In the genomic region with DNA sequence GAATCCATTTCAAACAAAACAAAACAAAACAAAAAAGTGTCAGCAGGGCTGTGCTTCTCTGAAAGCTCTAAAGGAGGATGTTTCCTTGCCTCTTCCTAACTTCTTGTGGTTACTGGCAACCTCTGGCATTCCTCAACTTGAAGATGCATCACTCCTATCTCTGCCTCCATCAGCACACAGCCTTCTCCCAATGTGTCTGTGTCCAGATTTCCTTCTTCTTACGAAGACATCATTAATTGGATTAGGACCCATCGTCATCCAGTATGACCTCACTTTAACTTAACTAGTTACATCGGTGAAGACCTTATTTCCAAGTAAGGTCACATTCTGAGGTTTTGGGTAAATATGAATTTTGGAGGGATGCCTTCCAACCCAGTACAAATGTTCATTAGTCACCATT, we compare ENCODE assay signal across 23 cellular contexts. TPM values are rescaled to one million over a fixed set of nuclear protein-coding genes. Genes with fewer than 3 reads are reported as not detected.
DNase-seq lines count a peak whose midpoint lies in the region; TF ChIP-seq lines count a peak whose summit lies in the region.
"Had no signal": no experiment of that assay in that cellular context is flagged by ENCODE, and none has a peak within 500 bp of the region (broad histone marks: within the 10 kb centered on the region; RNA-seq: fewer than 3 reads in every experiment).

No MANE protein-coding gene starts in this region.

- no peaks in the 10 kb centered on the region for H3K36me3 ChIP-seq in Peyer's patch
- H3K36me3 ChIP-seq: breast epithelium, tibial nerve had no signal

- TF ChIP-seq POLR2A in Peyer's patch (IDR thresholded peaks at IDR 0.05), result no peak

- DNase-seq in AG10803 (ENCODE audit: low read depth) (peak; percentile 91), HCEC 1CT (peak; percentile 21), SK-N-DZ (ENCODE audit: low spot score) (peak; percentile 28), fibroblast of the conjunctiva (ENCODE audit: low read depth) (peak; percentile 40), kidney tubule cell (ENCODE audit: low spot score) (no peak), mucosa of gallbladder (ENCODE audit: low spot score) (no peak), Peyer's patch (no peak), DMS79 (lab: John Stamatoyannopoulos, UW) (no peak)
- DNase-seq: activated CD4-positive, alpha-beta T cell treated with anti-CD3 and anti-CD28 coated beads for 48 hours; activated naive CD4-positive, alpha-beta T cell; activated T-cell treated with anti-CD3 and anti-CD28 coated beads, Interleukin-2, amount 50 U/mL, for 48 hours; amniotic stem cell; CD4-positive, alpha-beta T cell; mesendoderm; naive B cell; NCI-H146; NCI-H524; occipital lobe had no signal

- TF ChIP-seq CTCF in AG10803 (conservative IDR thresholded peaks at IDR 0.05; ENCODE audit: low read length) (no peak), Peyer's patch (IDR thresholded peaks at IDR 0.05) (no peak)

- no peak overlapping the region for H3K4me3 ChIP-seq in AG10803 (ENCODE audit: low read length)
- H3K4me3 ChIP-seq in Peyer's patch, result no peak overlapping the region
- H3K4me3 ChIP-seq: breast epithelium, coronary artery, GM12878, skin epidermis, tibial nerve had no signal

- H3K4me1 ChIP-seq in Peyer's patch, result no peaks in the 10 kb centered on the region
- H3K4me1 ChIP-seq: breast epithelium had no signal

- no peaks in the 10 kb centered on the region for H3K27me3 ChIP-seq in Peyer's patch
- H3K27me3 ChIP-seq: breast epithelium, tibial nerve had no signal

- no peaks in the 10 kb centered on the region for H3K9me3 ChIP-seq in Peyer's patch
- H3K9me3 ChIP-seq: breast epithelium, tibial nerve had no signal

- no peak overlapping the region for H3K27ac ChIP-seq in Peyer's patch
- H3K27ac ChIP-seq: breast epithelium, coronary artery, skin epidermis, tibial nerve had no signal

RNA-seq across cellular contexts. Expression of a gene that starts 33.8 kb away (rescaled TPM):
- 46.8 and 49.0 TPM in 2 replicates for polyA plus RNA-seq in SK-N-DZ (2014; cell fraction: cytosol; rRNA removed)
- 19.1 and 27.3 TPM in 2 replicates for polyA plus RNA-seq in SK-N-DZ (2014; cell fraction: nucleus; rRNA removed)
- 14.1 TPM for total RNA-seq in mucosa of gallbladder
- total RNA-seq in Peyer's patch, result 10 to 100 TPM in 3 of 4 donors, 1 to 10 TPM in 1; 8.2 to 14.0 (median 12.4) TPM

Comparison
In these comparisons a context has a peak if more than half of its experiments do, and no peak if none do; other contexts are left out.
1. DNase-seq: peak in AG10803 (single experiment), HCEC 1CT (single experiment), SK-N-DZ (single experiment) and fibroblast of the conjunctiva (single experiment); none in kidney tubule cell (single experiment), mucosa of gallbladder (single experiment), Peyer's patch (0 of 3) and DMS79 (single experiment).